35 cellular contexts compared by ENCODE assay signal in the genomic region with DNA sequence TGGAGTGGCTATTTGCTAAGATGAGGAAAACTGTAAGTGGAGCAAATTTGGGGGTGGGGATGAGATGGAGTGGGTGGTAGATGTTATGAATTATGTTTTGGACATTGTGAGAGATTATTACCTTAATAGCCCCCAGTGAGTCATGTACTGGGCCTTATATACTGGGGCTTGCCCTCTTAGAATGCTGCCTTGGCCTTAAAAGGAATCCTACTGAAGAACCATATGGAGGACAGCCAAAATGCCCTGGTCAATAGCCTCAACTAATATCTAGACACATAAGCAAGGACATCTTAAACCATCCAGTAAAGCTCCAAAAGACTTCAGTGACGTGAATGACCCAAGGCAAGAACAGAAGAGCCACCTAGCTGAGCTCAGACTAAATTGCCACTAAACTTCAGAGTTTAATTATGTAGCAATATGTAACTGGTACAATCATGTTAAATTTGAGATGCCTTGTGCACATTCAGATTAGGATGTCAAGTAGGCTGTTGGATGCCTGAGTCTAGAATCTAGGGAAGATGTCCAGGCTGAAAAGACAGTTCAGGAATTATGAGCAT.
"Had no signal": no experiment of that assay in that cellular context is flagged by ENCODE, and none has a peak within 500 bp of the region (broad histone marks: within the 10 kb centered on the region; RNA-seq: fewer than 3 reads in every experiment).

No MANE protein-coding gene starts in this region.

- FAIRE-seq: RCC 7860 had no signal

- H3K27ac ChIP-seq: PC-9, VCaP had no signal

- H3K27me3 Mint-ChIP-seq: activated CD4-positive, alpha-beta memory T cell treated with anti-CD3 and anti-CD28 coated beads for 36 hours; brain had no signal

- H3K4me2 ChIP-seq: PC-9 had no signal

- H2AFZ ChIP-seq: PC-9 had no signal

- ATAC-seq: activated CD8-positive, alpha-beta memory T cell treated with anti-CD3 and anti-CD28 coated beads, Interleukin-2, amount 10 ng/mL, durations not matched to agents 7 days and 5 days; activated naive CD8-positive, alpha-beta T cell treated with anti-CD3 and anti-CD28 coated beads, Interleukin-2, amount 50 U/mL, for 24 hours had no signal

- H3K27ac Mint-ChIP-seq: activated B cell treated with CpG ODN at 0.5 μM for 24 hours; activated CD4-positive, alpha-beta memory T cell treated with anti-CD3 and anti-CD28 coated beads for 36 hours; activated CD8-positive, alpha-beta memory T cell treated with anti-CD3 and anti-CD28 coated beads, Interleukin-2, amount 10 ng/mL, durations not matched to agents 7 days and 5 days; activated naive CD4-positive, alpha-beta T cell treated with anti-CD3 and anti-CD28 coated beads, Interleukin-2, amount 10 ng/mL, durations not matched to agents 7 days and 5 days; activated naive CD8-positive, alpha-beta T cell; activated naive CD8-positive, alpha-beta T cell treated with anti-CD3 and anti-CD28 coated beads, Interleukin-2, amount 50 U/mL, for 24 hours; brain had no signal

- H3K4me3 ChIP-seq: PC-9 had no signal

- H3K36me3 Mint-ChIP-seq: activated CD4-positive, alpha-beta memory T cell treated with anti-CD3 and anti-CD28 coated beads for 36 hours; activated CD8-positive, alpha-beta memory T cell treated with anti-CD3 and anti-CD28 coated beads, Interleukin-2, amount 10 ng/mL, durations not matched to agents 7 days and 5 days; activated naive CD4-positive, alpha-beta T cell treated with anti-CD3 and anti-CD28 coated beads, Interleukin-2, amount 10 ng/mL, durations not matched to agents 7 days and 5 days; activated naive CD8-positive, alpha-beta T cell; brain had no signal

- H3K9me3 Mint-ChIP-seq: activated B cell treated with CpG ODN at 0.5 μM for 24 hours; activated CD4-positive, alpha-beta memory T cell treated with anti-CD3 and anti-CD28 coated beads for 36 hours; activated naive CD4-positive, alpha-beta T cell treated with anti-CD3 and anti-CD28 coated beads, Interleukin-2, amount 10 ng/mL, durations not matched to agents 7 days and 5 days; activated naive CD8-positive, alpha-beta T cell treated with anti-CD3 and anti-CD28 coated beads, Interleukin-2, amount 50 U/mL, for 24 hours had no signal

- H3K4me3 Mint-ChIP-seq: activated B cell treated with CpG ODN at 0.5 μM for 24 hours; activated CD4-positive, alpha-beta memory T cell treated with anti-CD3 and anti-CD28 coated beads for 36 hours; activated CD8-positive, alpha-beta memory T cell treated with anti-CD3 and anti-CD28 coated beads, Interleukin-2, amount 10 ng/mL, durations not matched to agents 7 days and 5 days; activated naive CD4-positive, alpha-beta T cell treated with anti-CD3 and anti-CD28 coated beads, Interleukin-2, amount 10 ng/mL, durations not matched to agents 7 days and 5 days; activated naive CD8-positive, alpha-beta T cell; activated naive CD8-positive, alpha-beta T cell treated with anti-CD3 and anti-CD28 coated beads, Interleukin-2, amount 50 U/mL, for 24 hours; brain had no signal

- H3K4me1 Mint-ChIP-seq: activated B cell treated with CpG ODN at 0.5 μM for 24 hours; activated CD8-positive, alpha-beta memory T cell treated with anti-CD3 and anti-CD28 coated beads, Interleukin-2, amount 10 ng/mL, durations not matched to agents 7 days and 5 days; activated naive CD4-positive, alpha-beta T cell treated with anti-CD3 and anti-CD28 coated beads, Interleukin-2, amount 10 ng/mL, durations not matched to agents 7 days and 5 days; activated naive CD8-positive, alpha-beta T cell treated with anti-CD3 and anti-CD28 coated beads, Interleukin-2, amount 50 U/mL, for 24 hours had no signal

- DNase-seq: activated B cell treated with CpG ODN at 0.5 μM for 24 hours; activated CD4-positive, alpha-beta memory T cell treated with anti-CD3 and anti-CD28 coated beads for 36 hours; activated CD4-positive, alpha-beta T cell treated with anti-CD3 and anti-CD28 coated beads for 4 hours; activated CD4-positive, alpha-beta T cell treated with anti-CD3 and anti-CD28 coated beads, Interleukin-2, amount 50 U/mL, for 1 hour; activated CD4-positive, CD25-positive, alpha-beta regulatory T cell treated with anti-CD3 and anti-CD28 coated beads, Interleukin-2, amount 50 U/mL, for 72 hours; activated CD8-positive, alpha-beta memory T cell treated with anti-CD3 and anti-CD28 coated beads for 24 hours; activated CD8-positive, alpha-beta memory T cell treated with anti-CD3 and anti-CD28 coated beads, Interleukin-2, amount 10 ng/mL, durations not matched to agents 7 days and 5 days; activated CD8-positive, alpha-beta memory T cell treated with anti-CD3 and anti-CD28 coated beads, Interleukin-2, amount 50 U/mL, for 48 hours; activated effector memory CD4-positive, alpha-beta T cell treated with Interleukin-2 at 50 U/mL for 16 hours; activated naive CD4-positive, alpha-beta T cell treated with anti-CD3 and anti-CD28 coated beads, Interleukin-2, amount 10 ng/mL, durations not matched to agents 7 days and 5 days; activated naive CD8-positive, alpha-beta T cell treated with anti-CD3 and anti-CD28 coated beads, Interleukin-2, amount 50 U/mL, for 24 hours; activated T-cell treated with anti-CD3 and anti-CD28 coated beads, Interleukin-2, amount 50 U/mL, for 48 hours; anterior cingulate cortex; central memory CD4-positive, alpha-beta T cell; MM.1S; NCI-H1092; NCI-H1436 treated with DMSO at 0.1 percent for 48 hours; NCI-H1694 treated with DMSO at 0.1 percent for 48 hours; NCI-H2029 treated with DMSO at 0.1 percent for 48 hours; NCI-H2107; NCI-H2171; NCI-H510A; NCI-H526; NCI-H748 treated with DMSO at 0.1 percent for 48 hours; NK-92 treated with Interleukin-12 subunit alpha and Interleukin-12 subunit beta, amount 100 ng/mL, for 24 hours; PC-9; Right ventricle myocardium superior; SW 1271; T-helper 1 cell; T-helper 2 cell; T-helper 9 cell had no signal
